In the genomic region with DNA sequence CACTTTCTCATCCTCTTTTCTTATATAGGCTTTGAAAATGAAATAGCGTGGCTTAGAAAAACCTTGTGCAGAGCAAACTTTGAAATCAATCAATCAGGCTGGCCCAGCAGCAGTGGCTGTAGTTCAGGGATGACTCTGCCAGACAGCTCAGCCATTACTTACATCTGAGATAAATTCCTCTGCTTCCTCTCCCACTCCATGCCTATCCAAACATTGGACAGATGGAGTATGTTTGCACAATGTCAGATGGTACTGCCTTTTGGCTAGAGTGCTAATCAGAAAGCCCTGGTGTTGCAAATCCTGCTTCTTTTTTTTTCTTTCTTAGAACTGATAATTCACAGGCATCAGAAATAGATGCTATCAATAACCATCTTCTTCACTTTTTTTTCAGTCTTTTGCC, we compare ENCODE assay signal across 17 cellular contexts.
A peak's percentile ranks its signal among the peaks of the same experiment; 100 is the strongest.
DNase-seq lines count a peak whose midpoint lies in the region; ATAC-seq and TF ChIP-seq lines count a peak whose summit lies in the region.
"Had no signal": no experiment of that assay in that cellular context is flagged by ENCODE, and none has a peak within 500 bp of the region (broad histone marks: within the 10 kb centered on the region; RNA-seq: fewer than 3 reads in every experiment).

No MANE protein-coding gene starts in this region.

- H3K9me3 Mint-ChIP-seq in MCF 10A (ENCODE audit: unreplicated experiment), result peaks cover 7% of the 10 kb centered on the region

- H3K4me3 ChIP-seq in breast epithelium (no peak overlapping the region), aorta (ENCODE audit: low read length in 2 of 2) (no peak overlapping the region)
- H3K4me3 ChIP-seq: PC-9, right lobe of liver had no signal

- no peak for TF ChIP-seq CTCF in MCF 10A (IDR thresholded peaks at IDR 0.05; ENCODE audit: unreplicated experiment)
- TF ChIP-seq CTCF in breast epithelium (IDR thresholded peaks at IDR 0.05), result no peak

- ATAC-seq in HG02981 (IDR thresholded peaks at IDR 0.05; ENCODE audit: unreplicated experiment), result no peak
- ATAC-seq in aorta (ENCODE audit: low FRiP score), result no peak
- ATAC-seq: activated T-cell treated with anti-CD3 and anti-CD28 coated beads, Interleukin-2, amount 50 U/mL, for 4 hours; HCT116; left colon; right lobe of liver had no signal

- H3K4me1 Mint-ChIP-seq in MCF 10A (ENCODE audit: insufficient read depth, unreplicated experiment), result no peaks in the 10 kb centered on the region
- H3K4me1 Mint-ChIP-seq: activated naive CD8-positive, alpha-beta T cell treated with anti-CD3 and anti-CD28 coated beads for 36 hours had no signal

- H3K36me3 ChIP-seq in breast epithelium, result no peaks in the 10 kb centered on the region
- H3K36me3 ChIP-seq in aorta (ENCODE audit: control insufficient read depth in 1 of 2, insufficient read depth in 2 of 2, low read length in 1 of 2), result no peaks in the 10 kb centered on the region
- H3K36me3 ChIP-seq: right lobe of liver had no signal

- WGBS in aorta, 2 donors, result 4 to 18% methylated on average over 1 of the region's 1 CpG

- H3K4me3 Mint-ChIP-seq in MCF 10A (ENCODE audit: unreplicated experiment), result no peak overlapping the region
- H3K4me3 Mint-ChIP-seq: activated naive CD8-positive, alpha-beta T cell treated with anti-CD3 and anti-CD28 coated beads for 36 hours; activated T-cell treated with anti-CD3 and anti-CD28 coated beads, Interleukin-2, amount 50 U/mL, for 4 hours had no signal

- H3K27ac Mint-ChIP-seq in MCF 10A (ENCODE audit: low read depth, unreplicated experiment), result no peak overlapping the region
- H3K27ac Mint-ChIP-seq: activated naive CD8-positive, alpha-beta T cell treated with anti-CD3 and anti-CD28 coated beads for 36 hours had no signal

- H3K27me3 ChIP-seq in breast epithelium (no peaks in the 10 kb centered on the region), aorta (ENCODE audit: control insufficient read depth in 1 of 2, insufficient read depth in 2 of 2, low read length in 1 of 2) (no peaks in the 10 kb centered on the region)
- H3K27me3 ChIP-seq: right lobe of liver had no signal

- DNase-seq in MCF 10A (ENCODE audit: unreplicated experiment) (peak; percentile 3), breast epithelium (ENCODE audit: low spot score in 2 of 2) (no peak), NCI-H446 treated with DMSO at 0.1 percent for 48 hours (lab: John Stamatoyannopoulos, UW) (peak; percentile 43), amniotic epithelial cell (ENCODE audit: low read depth) (peak; percentile 61), stromal cell of bone marrow (ENCODE audit: low read depth) (peak; percentile 45), NCI-H2081 (lab: John Stamatoyannopoulos, UW) (no peak), aorta (no peak)
- DNase-seq: activated CD4-positive, alpha-beta T cell treated with anti-CD3 and anti-CD28 coated beads, Interleukin-2, amount 50 U/mL, for 48 hours; activated naive CD8-positive, alpha-beta T cell treated with anti-CD3 and anti-CD28 coated beads for 36 hours; activated T-cell treated with anti-CD3 and anti-CD28 coated beads, Interleukin-2, amount 50 U/mL, for 4 hours; effector CD8-positive, alpha-beta T cell; left colon; occipital lobe; PC-9; right lobe of liver had no signal

- H3K9me3 ChIP-seq in breast epithelium (peaks cover 7 to 12% of the 10 kb centered on the region in 2 donors), aorta (ENCODE audit: control insufficient read depth, low read length) (no peaks in the 10 kb centered on the region)
- H3K9me3 ChIP-seq: right lobe of liver had no signal

- no peak for TF ChIP-seq POLR2A in breast epithelium (IDR thresholded peaks at IDR 0.05)

- intact Hi-C loops in MCF 10A (cut with micrococcal nuclease) (no loop called here), breast epithelium (cut with DNase I; ENCODE audit: low total_unique reads) (no loop called here), aorta (cut with DNase I) (no loop called here)

- no peaks in the 10 kb centered on the region for H3K36me3 Mint-ChIP-seq in MCF 10A (ENCODE audit: insufficient read depth, unreplicated experiment)
- H3K36me3 Mint-ChIP-seq: activated naive CD8-positive, alpha-beta T cell treated with anti-CD3 and anti-CD28 coated beads for 36 hours had no signal

- H3K27ac ChIP-seq in breast epithelium (no peak overlapping the region), aorta (ENCODE audit: low read depth in 1 of 2, low read length in 2 of 2) (no peak overlapping the region)
- H3K27ac ChIP-seq: PC-9, right lobe of liver had no signal

- H3K4me1 ChIP-seq in breast epithelium (no peaks in the 10 kb centered on the region), aorta (ENCODE audit: control insufficient read depth in 1 of 2, insufficient read depth in 2 of 2, low read length in 2 of 2) (no peaks in the 10 kb centered on the region)
- H3K4me1 ChIP-seq: right lobe of liver had no signal

- no TSS peak for BruUV-seq in MCF 10A (replicated peaks; lab: Mats Ljungman, UMichigan)

- POLR2A ChIA-PET in MCF 10A (lab: Yijun Ruan, JAX), result no interaction called here

- CTCF ChIA-PET in MCF 10A (lab: Yijun Ruan, JAX), result interaction anchor here (0.6 to 0.7 kb wide), 2 partner anchors 44 to 394 kb away, joined by 3 read pairs; no protein-coding TSS in a partner anchor

- no peaks in the 10 kb centered on the region for H3K27me3 Mint-ChIP-seq in MCF 10A (ENCODE audit: insufficient read depth, unreplicated experiment)

Comparison
In these comparisons a context has a peak if more than half of its experiments do, and no peak if none do; other contexts are left out.
1. DNase-seq: peak in MCF 10A (single experiment), NCI-H446 treated with DMSO at 0.1 percent for 48 hours (single experiment), amniotic epithelial cell (single experiment) and stromal cell of bone marrow (single experiment); none in breast epithelium (0 of 2), NCI-H2081 (0 of 2) and aorta (0 of 2).